32 cellular contexts compared by ENCODE assay signal in the genomic region with DNA sequence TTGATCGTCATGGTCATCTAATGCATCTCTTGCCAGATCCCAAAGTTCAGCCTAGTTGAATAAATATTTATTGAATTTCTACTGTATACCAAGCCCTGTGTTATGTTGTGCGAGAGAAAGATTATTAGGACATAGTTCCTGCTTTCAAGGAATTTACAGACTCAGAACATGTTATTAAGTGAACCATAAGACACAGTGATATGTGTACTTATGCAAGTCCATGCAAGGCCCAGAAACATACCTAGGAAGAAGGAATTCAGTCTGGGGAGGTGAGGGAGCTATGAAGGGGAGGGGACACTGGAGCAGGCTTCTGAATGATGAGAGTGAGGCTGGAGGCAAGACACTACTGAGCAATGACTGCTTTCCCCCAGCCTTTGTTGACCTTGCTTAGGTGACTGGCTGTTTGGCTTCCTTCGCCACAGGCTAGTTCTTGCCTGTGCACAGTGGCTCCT.
DNase-seq lines count a peak whose midpoint lies in the region; ATAC-seq, FAIRE-seq and TF ChIP-seq lines count a peak whose summit lies in the region.
"Had no signal": no experiment of that assay in that cellular context is flagged by ENCODE, and none has a peak within 500 bp of the region (broad histone marks: within the 10 kb centered on the region; RNA-seq: fewer than 3 reads in every experiment).

No MANE protein-coding gene starts in this region.

- peak overlapping the region; percentile 70 for H3K4me2 ChIP-seq in keratinocyte (ENCODE audit: control insufficient read depth, extremely low read depth, insufficient read depth, low read depth, low read length)

- ATAC-seq in RWPE2 (ENCODE audit: low read depth), result peak; percentile 90
- no peak for ATAC-seq in CD8-positive, alpha-beta T cell
- no peak for ATAC-seq in HG03025 (IDR thresholded peaks at IDR 0.05; ENCODE audit: low FRiP score, unreplicated experiment)
- ATAC-seq: activated naive CD4-positive, alpha-beta T cell treated with anti-CD3 and anti-CD28 coated beads, Interleukin-2, amount 50 U/mL, for 72 hours; heart right ventricle; stimulated activated naive B cell treated with anti-CD40 and anti-IgM and Interleukin-4, amounts not matched to agents 10 μg/mL and 1 μg/mL and 100 μg/mL, for 72 hours had no signal

- no TSS peak for BruUV-seq in Caco-2 (replicated peaks; lab: Mats Ljungman, UMichigan)

- peak overlapping the region; percentile 70 for H3K27ac ChIP-seq in RWPE2 (ENCODE audit: poor library complexity, severe bottlenecking)
- peak overlapping the region; percentile 92 for H3K27ac ChIP-seq in keratinocyte (ENCODE audit: control insufficient read depth, insufficient read depth, low read length)
- H3K27ac ChIP-seq in CD8-positive, alpha-beta T cell (ENCODE audit: low read depth, low read length), result no peak overlapping the region
- H3K27ac ChIP-seq: cardiac muscle cell, coronary artery, heart right ventricle, neutrophil, SJSA1, WERI-Rb-1 had no signal

- no peaks in the 10 kb centered on the region for H3K27me3 Mint-ChIP-seq in Caco-2 (ENCODE audit: insufficient read depth, unreplicated experiment)
- H3K27me3 Mint-ChIP-seq in nephron (ENCODE audit: low read depth), result peaks cover 14% of the 10 kb centered on the region
- peaks cover 8% of the 10 kb centered on the region for H3K27me3 Mint-ChIP-seq in CD8-positive, alpha-beta T cell (ENCODE audit: low read depth)

- POLR2A ChIA-PET in Caco-2 (lab: Charles Lee), result interaction anchor here (0.5 to 1.0 kb wide), 2 partner anchors 75 to 76 kb away, joined by 5 to 6 read pairs; no protein-coding TSS in a partner anchor
- POLR2A ChIA-PET in CD8-positive, alpha-beta T cell (lab: Charles Lee), result no interaction called here

- peak overlapping the region; percentile 93 for H3K4me3 Mint-ChIP-seq in Caco-2 (ENCODE audit: unreplicated experiment)
- no peak overlapping the region for H3K4me3 Mint-ChIP-seq in nephron
- no peak overlapping the region for H3K4me3 Mint-ChIP-seq in CD8-positive, alpha-beta T cell
- H3K4me3 Mint-ChIP-seq: stimulated activated naive B cell treated with anti-CD40 and anti-IgM and Interleukin-4, amounts not matched to agents 10 μg/mL and 1 μg/mL and 100 μg/mL, for 72 hours; type B pancreatic cell had no signal

- no peak for TF ChIP-seq CTCF in Caco-2 (IDR thresholded peaks at IDR 0.05; ENCODE audit: insufficient read depth in 1 of 2, low read depth in 1 of 2, low read length in 1 of 2, severe bottlenecking in 1 of 2, unreplicated experiment in 1 of 2)
- no peak for TF ChIP-seq CTCF in RWPE2 (IDR thresholded peaks at IDR 0.05; ENCODE audit: poor library complexity, severe bottlenecking)
- TF ChIP-seq CTCF in keratinocyte (optimal IDR thresholded peaks at IDR 0.05 in 1 of 3, IDR thresholded peaks at IDR 0.05 in 1 of 3, conservative IDR thresholded peaks at IDR 0.05 in 1 of 3; ENCODE audit: extremely low read depth in 1 of 3, insufficient read depth in 2 of 3, low read length in 3 of 3), result no peak
- TF ChIP-seq CTCF in nephron (IDR thresholded peaks at IDR 0.05; ENCODE audit: unreplicated experiment in 3 of 3), result no peak
- TF ChIP-seq CTCF in CD8-positive, alpha-beta T cell (IDR thresholded peaks at IDR 0.05), result no peak

- intact Hi-C loops in Caco-2 (cut with micrococcal nuclease; ENCODE audit: unreplicated experiment), result loop anchor here (1.0 to 10.0 kb wide), 4 partner anchors 23 to 169 kb away; partner anchors contain the start of gene LIPG
- intact Hi-C loops in CD8-positive, alpha-beta T cell (cut with DNase I, micrococcal nuclease), result no loop called here

- dilution Hi-C loops in keratinocyte (cut with MboI; ENCODE audit: extremely low pct_ligation_motif_present, low sequenced_read_pairs), result no loop called here

- H3K9me3 Mint-ChIP-seq in Caco-2 (ENCODE audit: unreplicated experiment) (peaks cover 9% of the 10 kb centered on the region), nephron (no peaks in the 10 kb centered on the region)
- H3K9me3 Mint-ChIP-seq in CD8-positive, alpha-beta T cell, result no peaks in the 10 kb centered on the region
- H3K9me3 Mint-ChIP-seq: activated naive CD4-positive, alpha-beta T cell treated with anti-CD3 and anti-CD28 coated beads, Interleukin-2, amount 50 U/mL, for 72 hours; stimulated activated naive B cell treated with anti-CD40 and anti-IgM and Interleukin-4, amounts not matched to agents 10 μg/mL and 1 μg/mL and 100 μg/mL, for 72 hours; type B pancreatic cell had no signal

- H3K9me3 ChIP-seq in Caco-2 (no peaks in the 10 kb centered on the region), RWPE2 (ENCODE audit: severe bottlenecking) (no peaks in the 10 kb centered on the region), keratinocyte (ENCODE audit: control insufficient read depth, low read depth, low read length) (no peaks in the 10 kb centered on the region)
- H3K9me3 ChIP-seq in CD8-positive, alpha-beta T cell (ENCODE audit: low read length), result no peaks in the 10 kb centered on the region
- H3K9me3 ChIP-seq: HAP-1, heart right ventricle, neutrophil, SJSA1 had no signal

- H3K4me1 Mint-ChIP-seq in Caco-2 (ENCODE audit: low read depth, unreplicated experiment), result peaks cover 27% of the 10 kb centered on the region
- H3K4me1 Mint-ChIP-seq in nephron, result peaks cover 28% of the 10 kb centered on the region
- H3K4me1 Mint-ChIP-seq in CD8-positive, alpha-beta T cell (ENCODE audit: low read depth), result no peaks in the 10 kb centered on the region

- H3K4me3 ChIP-seq in Caco-2 (ENCODE audit: low read depth, low read length) (no peak overlapping the region), RWPE2 (ENCODE audit: severe bottlenecking) (no peak overlapping the region), keratinocyte (ENCODE audit: control insufficient read depth in 2 of 3, extremely low read depth in 1 of 3, insufficient read depth in 2 of 3, low read depth in 1 of 3, low read length in 3 of 3) (peak overlapping the region in 1 of 3 experiments; percentile 24)
- no peak overlapping the region for H3K4me3 ChIP-seq in CD8-positive, alpha-beta T cell (ENCODE audit: low read depth, low read length)
- H3K4me3 ChIP-seq: cardiac muscle cell, coronary artery, HAP-1, heart right ventricle, SJSA1 had no signal

- H3K9ac ChIP-seq in keratinocyte (ENCODE audit: control insufficient read depth, extremely low read depth, insufficient read depth, low read length), result peak overlapping the region; percentile 63

- peaks cover 7% of the 10 kb centered on the region for H3K9me1 ChIP-seq in keratinocyte (ENCODE audit: control insufficient read depth, extremely low read depth, insufficient read depth, low read length)

- H2AFZ ChIP-seq in keratinocyte (ENCODE audit: control insufficient read depth, low read length), result no peak overlapping the region

- H3K27me3 ChIP-seq in Caco-2 (replicated peaks; ENCODE audit: control insufficient read depth, insufficient read depth, low read length), result no peaks in the 10 kb centered on the region
- no peaks in the 10 kb centered on the region for H3K27me3 ChIP-seq in RWPE2 (ENCODE audit: insufficient read depth, poor library complexity, severe bottlenecking)
- no peaks in the 10 kb centered on the region for H3K27me3 ChIP-seq in keratinocyte (ENCODE audit: control insufficient read depth, extremely low read depth, insufficient read depth, low read length)
- H3K27me3 ChIP-seq in CD8-positive, alpha-beta T cell (ENCODE audit: insufficient read depth, low read length), result no peaks in the 10 kb centered on the region
- H3K27me3 ChIP-seq: cardiac muscle cell, SJSA1 had no signal

- CTCF ChIA-PET in Caco-2 (lab: Charles Lee), result interaction anchor here (0.6 to 0.7 kb wide), 2 partner anchors 35 to 1105 kb away, joined by 3 read pairs; no protein-coding TSS in a partner anchor
- CTCF ChIA-PET in CD8-positive, alpha-beta T cell (lab: Charles Lee), result interaction anchor here (1.0 kb wide), 1 partner anchor 128 kb away, joined by 3 read pairs; no protein-coding TSS in a partner anchor

- H3K79me2 ChIP-seq in keratinocyte (ENCODE audit: control insufficient read depth, insufficient read depth, low read length), result no peaks in the 10 kb centered on the region

- H3K36me3 ChIP-seq in Caco-2 (ENCODE audit: control insufficient read depth, insufficient read depth, low read length) (no peaks in the 10 kb centered on the region), RWPE2 (ENCODE audit: low read depth) (no peaks in the 10 kb centered on the region), keratinocyte (ENCODE audit: control insufficient read depth in 2 of 2, extremely low read depth in 1 of 2, insufficient read depth in 2 of 2, low read length in 2 of 2) (no peaks in the 10 kb centered on the region)
- no peaks in the 10 kb centered on the region for H3K36me3 ChIP-seq in CD8-positive, alpha-beta T cell (ENCODE audit: insufficient read depth, low read length)
- H3K36me3 ChIP-seq: cardiac muscle cell, HAP-1, heart right ventricle, neutrophil, SJSA1, WERI-Rb-1 had no signal

- FAIRE-seq in keratinocyte (lab: Jason Lieb, UNC), result peak; percentile 99

- H3K4me1 ChIP-seq in Caco-2 (peaks cover 66% of the 10 kb centered on the region), RWPE2 (ENCODE audit: insufficient read depth, poor library complexity, severe bottlenecking) (peaks cover 29% of the 10 kb centered on the region), keratinocyte (ENCODE audit: control insufficient read depth, extremely low read depth, insufficient read depth, low read length) (peaks cover 44% of the 10 kb centered on the region)
- H3K4me1 ChIP-seq in CD8-positive, alpha-beta T cell (ENCODE audit: insufficient read depth, low read length), result no peaks in the 10 kb centered on the region
- H3K4me1 ChIP-seq: HAP-1 had no signal

- H3K27ac Mint-ChIP-seq in Caco-2 (ENCODE audit: unreplicated experiment) (peak overlapping the region; percentile 97), nephron (peak overlapping the region; percentile 51 to 55 (median 52))
- no peak overlapping the region for H3K27ac Mint-ChIP-seq in CD8-positive, alpha-beta T cell
- H3K27ac Mint-ChIP-seq: activated naive CD4-positive, alpha-beta T cell treated with anti-CD3 and anti-CD28 coated beads, Interleukin-2, amount 50 U/mL, for 72 hours; stimulated activated naive B cell treated with anti-CD40 and anti-IgM and Interleukin-4, amounts not matched to agents 10 μg/mL and 1 μg/mL and 100 μg/mL, for 72 hours; type B pancreatic cell had no signal

- no peaks in the 10 kb centered on the region for H4K20me1 ChIP-seq in keratinocyte (ENCODE audit: control insufficient read depth, extremely low read depth, insufficient read depth, low read length)

- DNase-seq in Caco-2 (peak; percentile 55 to 69), RWPE2 (ENCODE audit: low spot score) (no peak), keratinocyte (ENCODE audit: low read depth, low spot score) (peak; percentile 90), NCI-H1105 (lab: John Stamatoyannopoulos, UW) (no peak), DMS 273 treated with DMSO at 0.1 percent for 48 hours (lab: John Stamatoyannopoulos, UW) (no peak)
- no peak for DNase-seq in CD8-positive, alpha-beta T cell
- DNase-seq: 8988T; activated CD4-positive, alpha-beta T cell treated with anti-CD3 and anti-CD28 coated beads for 4 hours; C1 segment of cervical spinal cord; COR-L47; DMS79; effector CD8-positive, alpha-beta T cell; GDM1; heart right ventricle; left colon; NCI-H1092 treated with DMSO at 0.1 percent for 48 hours; NCI-H187; NCI-H446 treated with DMSO at 0.1 percent for 48 hours; NCI-H82; stimulated activated naive B cell treated with anti-CD40 and anti-IgM and Interleukin-4, amounts not matched to agents 10 μg/mL and 1 μg/mL and 100 μg/mL, for 72 hours; substantia nigra; T1000; WERI-Rb-1 had no signal

- peaks cover 17% of the 10 kb centered on the region for H3K36me3 Mint-ChIP-seq in Caco-2 (ENCODE audit: insufficient read depth, unreplicated experiment)
- H3K36me3 Mint-ChIP-seq in nephron (ENCODE audit: low read depth), result no peaks in the 10 kb centered on the region
- H3K36me3 Mint-ChIP-seq in CD8-positive, alpha-beta T cell, result no peaks in the 10 kb centered on the region
- H3K36me3 Mint-ChIP-seq: activated naive CD4-positive, alpha-beta T cell treated with anti-CD3 and anti-CD28 coated beads, Interleukin-2, amount 50 U/mL, for 72 hours; stimulated activated naive B cell treated with anti-CD40 and anti-IgM and Interleukin-4, amounts not matched to agents 10 μg/mL and 1 μg/mL and 100 μg/mL, for 72 hours; type B pancreatic cell had no signal

Comparison
In these comparisons a context has a peak if more than half of its experiments do, and no peak if none do; other contexts are left out.
1. DNase-seq: peak in Caco-2 (2 of 2) and keratinocyte (single experiment); none in RWPE2 (single experiment), NCI-H1105 (single experiment), DMS 273 treated with DMSO at 0.1 percent for 48 hours (single experiment) and CD8-positive, alpha-beta T cell (0 of 7).